ENCODE assay signal across 29 cellular contexts in genomic region chr1:207283421-207283820, GRCh38. TPM values are rescaled to one million over a fixed set of nuclear protein-coding genes. Genes with fewer than 3 reads are reported as not detected.
DNase-seq lines count a peak whose midpoint lies in the region; ATAC-seq and TF ChIP-seq lines count a peak whose summit lies in the region.
"Had no signal": no experiment of that assay in that cellular context is flagged by ENCODE, and none has a peak within 500 bp of the region (broad histone marks: within the 10 kb centered on the region; RNA-seq: fewer than 3 reads in every experiment).

No MANE protein-coding gene starts in this region.

- no peaks in the 10 kb centered on the region for H4K20me1 ChIP-seq in PC-9 (ENCODE audit: insufficient read depth)

- CTCF ChIA-PET in PC-9 (lab: Charles Lee): no interaction called here
- CTCF ChIA-PET in A673 (lab: Charles Lee): interaction anchor here (0.6 kb wide), 1 partner anchor 1770 kb away, joined by 3 read pairs; no protein-coding TSS in a partner anchor

- H3K9me3 Mint-ChIP-seq in T-helper 1 cell treated with Interleukin-12 subunit alpha and Interleukin-12 subunit beta and Interleukin-4 antibody, amounts not matched to agents 30 μg/mL and 1 μg/mL, for 36 hours: peaks cover 3% of the 10 kb centered on the region
- H3K9me3 Mint-ChIP-seq: activated CD4-positive, alpha-beta memory T cell treated with anti-CD3 and anti-CD28 coated beads for 36 hours; activated T-helper 2 cell treated with anti-CD3 and anti-CD28 coated beads, Interferon-gamma antibody, Interleukin-2, Interleukin-4, amounts not matched to agents 10 μg/mL and 5 μg/mL and 100 μg/mL, durations not matched to agents 14 hours and 24 hours and 36 hours; brain; mesothelial cell of epicardium; natural killer cell treated with Interleukin-12 subunit alpha and Interleukin-12 subunit beta and Interleukin-15 and Interleukin-18, amount 100 ng/mL, for 72 hours; stimulated activated memory B cell treated with anti-CD40 and anti-IgM and Interleukin-4, amounts not matched to agents 10 μg/mL and 1 μg/mL and 100 μg/mL, for 72 hours; WTC11 had no signal

- DNase-seq in T-helper 1 cell (no peak), PC-9 (no peak), dermis microvascular lymphatic vessel endothelial cell (ENCODE audit: low read depth in 2 of 2) (peak; percentile 17 to 79), gastrocnemius medialis (no peak), left cardiac atrium (no peak), NOMO-1 treated with DMSO at 0.1 percent for 48 hours (lab: John Stamatoyannopoulos, UW; ENCODE audit: unreplicated experiment) (no peak), A673 (ENCODE audit: low spot score) (no peak)
- DNase-seq: activated CD4-positive, alpha-beta memory T cell treated with anti-CD3 and anti-CD28 coated beads for 36 hours; activated CD8-positive, alpha-beta memory T cell treated with anti-CD3 and anti-CD28 coated beads, Interleukin-2, amount 50 U/mL, for 48 hours; DND-41; effector memory CD4-positive, alpha-beta T cell; erythroblast; heart left ventricle; MM.1S; NCI-H1930; NCI-H2171 treated with DMSO at 0.1 percent for 48 hours; NCI-H510A; occipital lobe; substantia nigra; upper lobe of left lung had no signal

- H3K27ac ChIP-seq in PC-9 (no peak overlapping the region), gastrocnemius medialis (peak overlapping the region; percentile 17 to 34 (median 29)), A673 (ENCODE audit: low read depth, low read length, poor library complexity, severe bottlenecking) (no peak overlapping the region)
- H3K27ac ChIP-seq: 22Rv1, KMS-11, upper lobe of left lung had no signal

- POLR2A ChIA-PET in PC-9 (lab: Charles Lee; ENCODE audit: unreplicated experiment): interaction anchor here (0.8 kb wide), 1 partner anchor 12 kb away, joined by 4 read pairs; no protein-coding TSS in a partner anchor
- POLR2A ChIA-PET in A673 (lab: Charles Lee; ENCODE audit: low non-redundant PET): no interaction called here

- intact Hi-C loops in PC-9 (cut with micrococcal nuclease; ENCODE audit: unreplicated experiment): loop anchor here (2.0 kb wide), 1 partner anchor 43 kb away; no protein-coding TSS in a partner anchor
- intact Hi-C loops in gastrocnemius medialis (cut with DNase I; ENCODE audit: low total_unique reads): no loop called here
- intact Hi-C loops in left cardiac atrium (cut with DNase I): no loop called here
- intact Hi-C loops in A673 (cut with micrococcal nuclease; ENCODE audit: unreplicated experiment): no loop called here

- no peak for TF ChIP-seq POLR2A in gastrocnemius medialis (IDR thresholded peaks at IDR 0.05)

- peak overlapping the region; percentile 67 for H3K27ac Mint-ChIP-seq in T-helper 1 cell treated with Interleukin-12 subunit alpha and Interleukin-12 subunit beta and Interleukin-4 antibody, amounts not matched to agents 30 μg/mL and 1 μg/mL, for 36 hours
- H3K27ac Mint-ChIP-seq: activated CD4-positive, alpha-beta memory T cell treated with anti-CD3 and anti-CD28 coated beads for 36 hours; activated T-helper 2 cell treated with anti-CD3 and anti-CD28 coated beads, Interferon-gamma antibody, Interleukin-2, Interleukin-4, amounts not matched to agents 10 μg/mL and 5 μg/mL and 100 μg/mL, durations not matched to agents 14 hours and 24 hours and 36 hours; mesothelial cell of epicardium; natural killer cell treated with Interleukin-12 subunit alpha and Interleukin-12 subunit beta and Interleukin-15 and Interleukin-18, amount 100 ng/mL, for 72 hours; stimulated activated memory B cell treated with anti-CD40 and anti-IgM and Interleukin-4, amounts not matched to agents 10 μg/mL and 1 μg/mL and 100 μg/mL, for 72 hours; WTC11 had no signal

- H3K27me3 ChIP-seq in PC-9 (ENCODE audit: insufficient read depth, low read depth) (no peaks in the 10 kb centered on the region), gastrocnemius medialis (no peaks in the 10 kb centered on the region), A673 (replicated peaks; ENCODE audit: insufficient read depth, low read depth, low read length, poor library complexity) (peaks cover 5% of the 10 kb centered on the region)
- H3K27me3 ChIP-seq: heart left ventricle, upper lobe of left lung had no signal

- no peaks in the 10 kb centered on the region for H3K9me3 ChIP-seq in PC-9 (ENCODE audit: insufficient read depth, low read depth)
- H3K9me3 ChIP-seq in gastrocnemius medialis: no peaks in the 10 kb centered on the region
- H3K9me3 ChIP-seq in A673 (ENCODE audit: low read depth, low read length, poor library complexity, severe bottlenecking): no peaks in the 10 kb centered on the region
- H3K9me3 ChIP-seq: heart left ventricle, upper lobe of left lung had no signal

- in situ Hi-C loops in gastrocnemius medialis (cut with MboI; ENCODE audit: low sequenced_read_pairs in 4 of 4): no loop called here

- no peaks in the 10 kb centered on the region for H3K36me3 ChIP-seq in PC-9 (ENCODE audit: low read depth)
- no peaks in the 10 kb centered on the region for H3K36me3 ChIP-seq in gastrocnemius medialis
- no peaks in the 10 kb centered on the region for H3K36me3 ChIP-seq in A673 (ENCODE audit: insufficient read depth, low read length, poor library complexity, severe bottlenecking)
- H3K36me3 ChIP-seq: heart left ventricle, upper lobe of left lung had no signal

- ATAC-seq in gastrocnemius medialis (no peak), left cardiac atrium (no peak)
- ATAC-seq: natural killer cell treated with Interleukin-12 subunit alpha and Interleukin-12 subunit beta and Interleukin-15 and Interleukin-18, amount 100 ng/mL, for 72 hours; stimulated activated memory B cell treated with anti-CD40 and anti-IgM and Interleukin-4, amounts not matched to agents 10 μg/mL and 1 μg/mL and 100 μg/mL, for 72 hours; WTC11 had no signal

- peaks cover 4% of the 10 kb centered on the region for H3K27me3 Mint-ChIP-seq in T-helper 1 cell treated with Interleukin-12 subunit alpha and Interleukin-12 subunit beta and Interleukin-4 antibody, amounts not matched to agents 30 μg/mL and 1 μg/mL, for 36 hours (ENCODE audit: low read depth)
- H3K27me3 Mint-ChIP-seq: activated CD4-positive, alpha-beta memory T cell treated with anti-CD3 and anti-CD28 coated beads for 36 hours; stimulated activated memory B cell treated with anti-CD40 and anti-IgM and Interleukin-4, amounts not matched to agents 10 μg/mL and 1 μg/mL and 100 μg/mL, for 72 hours had no signal

- TF ChIP-seq CTCF in PC-9 (conservative IDR thresholded peaks at IDR 0.05) (no peak), gastrocnemius medialis (IDR thresholded peaks at IDR 0.05 in 4 of 5, conservative IDR thresholded peaks at IDR 0.05 in 1 of 5) (no peak), A673 (conservative IDR thresholded peaks at IDR 0.05; ENCODE audit: low read depth, low read length) (no peak)

- H3K4me2 ChIP-seq in PC-9: 0 out of 2 replicates have a peak overlapping the region, but pooled peaks have one; percentile 41
- H3K4me2 ChIP-seq: KMS-11 had no signal

- BruUV-seq in PC-9 (replicated peaks; lab: Mats Ljungman, UMichigan) (no TSS peak), A673 (replicated peaks; lab: Mats Ljungman, UMichigan) (no TSS peak)

- H3K9me2 ChIP-seq in PC-9 (ENCODE audit: insufficient read depth): no peaks in the 10 kb centered on the region

- no peaks in the 10 kb centered on the region for H3K79me2 ChIP-seq in PC-9 (ENCODE audit: low read depth)

- peaks cover 8% of the 10 kb centered on the region; the same call in 1 of the 2 replicates for H3F3A ChIP-seq in PC-9 (ENCODE audit: insufficient read depth, low read depth)

- H3K4me3 ChIP-seq in PC-9 (no peak overlapping the region), gastrocnemius medialis (no peak overlapping the region), A673 (ENCODE audit: low read depth, low read length, poor library complexity, severe bottlenecking) (no peak overlapping the region)
- H3K4me3 ChIP-seq: heart left ventricle, upper lobe of left lung had no signal

- peaks cover 28% of the 10 kb centered on the region for H3K4me1 ChIP-seq in PC-9 (replicated peaks; ENCODE audit: insufficient read depth)
- peaks cover 43 to 44% of the 10 kb centered on the region in 2 donors for H3K4me1 ChIP-seq in gastrocnemius medialis
- no peaks in the 10 kb centered on the region for H3K4me1 ChIP-seq in A673 (ENCODE audit: insufficient read depth, low read length, poor library complexity, severe bottlenecking)

- H3K4me1 Mint-ChIP-seq in T-helper 1 cell treated with Interleukin-12 subunit alpha and Interleukin-12 subunit beta and Interleukin-4 antibody, amounts not matched to agents 30 μg/mL and 1 μg/mL, for 36 hours (ENCODE audit: low read depth): peaks cover 52% of the 10 kb centered on the region

- no peak overlapping the region for H2AFZ ChIP-seq in PC-9

- H3K36me3 Mint-ChIP-seq in T-helper 1 cell treated with Interleukin-12 subunit alpha and Interleukin-12 subunit beta and Interleukin-4 antibody, amounts not matched to agents 30 μg/mL and 1 μg/mL, for 36 hours (ENCODE audit: low read depth): peaks cover 3% of the 10 kb centered on the region
- H3K36me3 Mint-ChIP-seq: activated CD4-positive, alpha-beta memory T cell treated with anti-CD3 and anti-CD28 coated beads for 36 hours; brain; mesothelial cell of epicardium; natural killer cell treated with Interleukin-12 subunit alpha and Interleukin-12 subunit beta and Interleukin-15 and Interleukin-18, amount 100 ng/mL, for 72 hours; stimulated activated memory B cell treated with anti-CD40 and anti-IgM and Interleukin-4, amounts not matched to agents 10 μg/mL and 1 μg/mL and 100 μg/mL, for 72 hours; WTC11 had no signal

- peak overlapping the region; percentile 40 for H3K4me3 Mint-ChIP-seq in T-helper 1 cell treated with Interleukin-12 subunit alpha and Interleukin-12 subunit beta and Interleukin-4 antibody, amounts not matched to agents 30 μg/mL and 1 μg/mL, for 36 hours
- H3K4me3 Mint-ChIP-seq: activated CD4-positive, alpha-beta memory T cell treated with anti-CD3 and anti-CD28 coated beads for 36 hours; brain; mesothelial cell of epicardium; natural killer cell treated with Interleukin-12 subunit alpha and Interleukin-12 subunit beta and Interleukin-15 and Interleukin-18, amount 100 ng/mL, for 72 hours; stimulated activated memory B cell treated with anti-CD40 and anti-IgM and Interleukin-4, amounts not matched to agents 10 μg/mL and 1 μg/mL and 100 μg/mL, for 72 hours; WTC11 had no signal

RNA-seq across cellular contexts. Expression of gene CD55, which starts 38.1 kb away (rescaled TPM):
- total RNA-seq in PC-9 (2021): 45.9 and 46.4 TPM in 2 replicates
- total RNA-seq in dermis microvascular lymphatic vessel endothelial cell: 85.1 and 99.6 TPM in 2 replicates
- 100 to 1,000 TPM in 2 of 4 donors, 10 to 100 TPM in 2; 75.2 to 428 (median 110) TPM for total RNA-seq in gastrocnemius medialis
- 10 to 100 TPM; 65.1 to 94.5 TPM for total RNA-seq in left cardiac atrium
- total RNA-seq in A673 (2021): 0.57 and 0.71 TPM in 2 replicates

Comparison
In these comparisons a context has a peak if more than half of its experiments do, and no peak if none do; other contexts are left out.
1. DNase-seq: peak in dermis microvascular lymphatic vessel endothelial cell (2 of 2); none in T-helper 1 cell (0 of 5), PC-9 (0 of 2), gastrocnemius medialis (0 of 2), left cardiac atrium (single experiment), NOMO-1 treated with DMSO at 0.1 percent for 48 hours (single experiment) and A673 (single experiment).
2. H3K27ac ChIP-seq: peak in gastrocnemius medialis (4 of 4); none in PC-9 (single experiment) and A673 (single experiment).
3. RNA of gene CD55, which starts 38.1 kb away (total RNA-seq): 75.2 to 428 TPM in gastrocnemius medialis, 65.1 to 94.5 TPM in left cardiac atrium, 85.1 to 99.6 TPM in dermis microvascular lymphatic vessel endothelial cell and 45.9 to 46.4 TPM in PC-9; 0.57 to 0.71 TPM in A673; every median in the first group is over 10 times any median in the second.